Comparison of ENCODE assay signal across 1 cellular context in genomic region chr2:215314896-215315295, GRCh38.
A peak's percentile ranks its signal among the peaks of the same experiment; 100 is the strongest.
TF ChIP-seq lines count a peak whose summit lies in the region.

No MANE protein-coding gene starts in this region.

TF ChIP-seq in HepG2, 621 proteins besides CTCF, POLR2A, EP300 and RAD21 (continued from another document):
- TF ChIP-seq, protein P1, sequence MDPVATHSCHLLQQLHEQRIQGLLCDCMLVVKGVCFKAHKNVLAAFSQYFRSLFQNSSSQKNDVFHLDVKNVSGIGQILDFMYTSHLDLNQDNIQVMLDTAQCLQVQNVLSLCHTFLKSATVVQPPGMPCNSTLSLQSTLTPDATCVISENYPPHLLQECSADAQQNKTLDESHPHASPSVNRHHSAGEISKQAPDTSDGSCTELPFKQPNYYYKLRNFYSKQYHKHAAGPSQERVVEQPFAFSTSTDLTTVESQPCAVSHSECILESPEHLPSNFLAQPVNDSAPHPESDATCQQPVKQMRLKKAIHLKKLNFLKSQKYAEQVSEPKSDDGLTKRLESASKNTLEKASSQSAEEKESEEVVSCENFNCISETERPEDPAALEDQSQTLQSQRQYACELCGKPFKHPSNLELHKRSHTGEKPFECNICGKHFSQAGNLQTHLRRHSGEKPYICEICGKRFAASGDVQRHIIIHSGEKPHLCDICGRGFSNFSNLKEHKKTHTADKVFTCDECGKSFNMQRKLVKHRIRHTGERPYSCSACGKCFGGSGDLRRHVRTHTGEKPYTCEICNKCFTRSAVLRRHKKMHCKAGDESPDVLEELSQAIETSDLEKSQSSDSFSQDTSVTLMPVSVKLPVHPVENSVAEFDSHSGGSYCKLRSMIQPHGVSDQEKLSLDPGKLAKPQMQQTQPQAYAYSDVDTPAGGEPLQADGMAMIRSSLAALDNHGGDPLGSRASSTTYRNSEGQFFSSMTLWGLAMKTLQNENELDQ (CRISPR knock-in tag; IDR thresholded peaks at IDR 0.05; ENCODE audit: borderline replicate concordance): no peak
- TF ChIP-seq ZBED4 (CRISPR knock-in tag; IDR thresholded peaks at IDR 0.05; ENCODE audit: borderline replicate concordance): no peak
- no peak for TF ChIP-seq ZSCAN22 (CRISPR knock-in tag; IDR thresholded peaks at IDR 0.05)
- no peak for TF ChIP-seq ARID3A (IDR thresholded peaks at IDR 0.05; ENCODE audit: low read depth, low read length)
- TF ChIP-seq ZNF414 (CRISPR knock-in tag; IDR thresholded peaks at IDR 0.05): no peak
- TF ChIP-seq BRCA1 (CRISPR knock-in tag; IDR thresholded peaks at IDR 0.05): no peak
- TF ChIP-seq ZFP41 (CRISPR knock-in tag; IDR thresholded peaks at IDR 0.05; ENCODE audit: borderline replicate concordance): no peak
- peak; percentile 26; the same call in 1 of the 2 replicates for TF ChIP-seq POLR2AphosphoS5 (IDR thresholded peaks at IDR 0.05; ENCODE audit: low read depth, low read length)
- TF ChIP-seq ZNF788 (CRISPR knock-in tag; IDR thresholded peaks at IDR 0.05; ENCODE audit: borderline replicate concordance): no peak
- 0 out of 2 replicates have a peak, but pooled peaks have one; percentile 31 for TF ChIP-seq RBFOX2 (IDR thresholded peaks at IDR 0.05; ENCODE audit: low read depth, low read length)
